ENCODE assay signal across 8 cellular contexts in the genomic region with DNA sequence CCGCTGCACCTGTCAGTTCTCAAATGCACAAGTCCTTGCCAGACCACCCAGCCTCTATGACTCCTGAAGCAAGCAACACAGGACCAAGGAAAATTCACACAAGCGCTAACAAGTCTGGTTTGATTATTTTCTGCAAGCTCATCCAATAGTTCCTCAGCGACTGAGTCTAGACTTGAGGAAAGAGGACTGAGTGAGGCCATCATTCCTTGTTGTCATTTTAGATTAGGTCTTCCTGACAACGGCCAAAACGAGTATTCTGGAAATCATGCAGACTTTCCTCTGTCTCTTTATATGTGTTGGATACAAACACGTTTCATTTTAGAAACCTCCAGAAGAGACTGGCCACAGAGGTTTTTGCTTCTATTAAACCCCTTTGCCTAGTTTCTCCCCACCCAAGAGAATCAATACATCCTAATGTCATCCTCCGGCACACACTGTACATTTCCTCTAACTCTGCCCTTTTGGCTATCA. TPM values are rescaled to one million over a fixed set of nuclear protein-coding genes. Genes with fewer than 3 reads are reported as not detected.
DNase-seq lines count a peak whose midpoint lies in the region; ATAC-seq and TF ChIP-seq lines count a peak whose summit lies in the region.

No MANE protein-coding gene starts in this region.

- no peak overlapping the region for H4K91ac ChIP-seq in neuronal stem cell (ENCODE audit: low read depth, low read length, poor library complexity)

- no peak for ATAC-seq in HG02798 (IDR thresholded peaks at IDR 0.05; ENCODE audit: poor library complexity, unreplicated experiment)

- peaks cover 60% of the 10 kb centered on the region for H3K4me1 Mint-ChIP-seq in activated T-cell treated with anti-CD3 and anti-CD28 coated beads, Interleukin-2, amount 50 U/mL, for 24 hours (ENCODE audit: low read depth)

- peaks cover 12% of the 10 kb centered on the region for H3F3A ChIP-seq in SK-N-SH (replicated peaks; ENCODE audit: insufficient read depth)

- H2BK15ac ChIP-seq in neuronal stem cell (ENCODE audit: low read length): no peak overlapping the region

- H3K9ac ChIP-seq in SK-N-SH: peak overlapping the region; percentile 86
- H3K9ac ChIP-seq in neuronal stem cell (ENCODE audit: low read depth, low read length, poor library complexity): peak overlapping the region; percentile 93

- no peaks in the 10 kb centered on the region for H3K9me2 ChIP-seq in SK-N-SH

- H3K9me3 Mint-ChIP-seq in activated T-cell treated with anti-CD3 and anti-CD28 coated beads, Interleukin-2, amount 50 U/mL, for 24 hours: no peaks in the 10 kb centered on the region

- no peak overlapping the region for H3K18ac ChIP-seq in neuronal stem cell (ENCODE audit: low read length)

- DNase-seq in activated T-cell treated with anti-CD3 and anti-CD28 coated beads, Interleukin-2, amount 50 U/mL, for 24 hours: no peak
- DNase-seq in activated T-cell treated with anti-CD3 and anti-CD28 coated beads, Interleukin-2, amount 50 U/mL, for 1 hour: no peak
- DNase-seq in SK-N-SH (peak; percentile 19), epithelial cell of prostate (ENCODE audit: low read depth, low spot score) (no peak), neuronal stem cell (ENCODE audit: low spot score) (no peak), NCI-H774 (lab: John Stamatoyannopoulos, UW) (no peak), GM19238 (ENCODE audit: insufficient read length, low spot score) (no peak)

- H3K23ac ChIP-seq in neuronal stem cell (ENCODE audit: low read depth, low read length, poor library complexity): no peak overlapping the region

- peak overlapping the region; percentile 89 for H3K4me2 ChIP-seq in SK-N-SH
- H3K4me2 ChIP-seq in neuronal stem cell (ENCODE audit: insufficient read depth, low read length, poor library complexity, severe bottlenecking): peak overlapping the region; percentile 69

- TF ChIP-seq EP300 in SK-N-SH (IDR thresholded peaks at IDR 0.05; ENCODE audit: borderline replicate concordance in 1 of 2, low read depth in 1 of 2, low read length in 1 of 2): no peak

- peaks cover 63% of the 10 kb centered on the region for H4K20me1 ChIP-seq in SK-N-SH (ENCODE audit: insufficient read depth)

- H3K27me3 Mint-ChIP-seq in activated T-cell treated with anti-CD3 and anti-CD28 coated beads, Interleukin-2, amount 50 U/mL, for 24 hours: no peaks in the 10 kb centered on the region

- no peak overlapping the region for H2BK12ac ChIP-seq in neuronal stem cell (ENCODE audit: low read length)

- H2AK5ac ChIP-seq in neuronal stem cell (ENCODE audit: low read depth, low read length): no peak overlapping the region

- no peaks in the 10 kb centered on the region for H3K9me3 ChIP-seq in SK-N-SH
- H3K9me3 ChIP-seq in neuronal stem cell (replicated peaks in 1 of 2; ENCODE audit: control insufficient read depth in 2 of 2, insufficient read depth in 1 of 2, low read depth in 1 of 2, low read length in 2 of 2): no peaks in the 10 kb centered on the region

- no peak for TF ChIP-seq RAD21 in SK-N-SH (IDR thresholded peaks at IDR 0.05; ENCODE audit: low read length)

- H3K36me3 Mint-ChIP-seq in activated T-cell treated with anti-CD3 and anti-CD28 coated beads, Interleukin-2, amount 50 U/mL, for 24 hours (ENCODE audit: low read depth): peaks cover 86% of the 10 kb centered on the region

- H2AFZ ChIP-seq in SK-N-SH (ENCODE audit: low read depth) (peak overlapping the region; percentile 57; the same call in 1 of the 2 replicates), neuronal stem cell (ENCODE audit: low read length) (peak overlapping the region; percentile 85)

- H3K79me2 ChIP-seq in SK-N-SH (ENCODE audit: insufficient read depth): peaks cover 91% of the 10 kb centered on the region

- no peak overlapping the region for H2BK5ac ChIP-seq in neuronal stem cell (ENCODE audit: low read length)

- H3K14ac ChIP-seq in neuronal stem cell (ENCODE audit: low read length): no peak overlapping the region

- H3K27me3 ChIP-seq in SK-N-SH (ENCODE audit: insufficient read depth) (no peaks in the 10 kb centered on the region), neuronal stem cell (ENCODE audit: control insufficient read depth in 3 of 3, insufficient read depth in 3 of 3, low read depth in 1 of 3, low read length in 3 of 3) (no peaks in the 10 kb centered on the region)

- H3K36me3 ChIP-seq in SK-N-SH (replicated peaks in 1 of 2; ENCODE audit: control insufficient read depth in 1 of 2, insufficient read depth in 2 of 2, low read length in 1 of 2) (peaks cover 13 to 20% of the 10 kb centered on the region in 2 experiments), neuronal stem cell (replicated peaks in 1 of 2; ENCODE audit: control insufficient read depth in 2 of 2, insufficient read depth in 2 of 2, low read length in 2 of 2) (peaks cover 4 to 43% of the 10 kb centered on the region in 2 donors)

- no peak overlapping the region for H3K4ac ChIP-seq in neuronal stem cell (ENCODE audit: low read length)

- CTCF ChIA-PET in SK-N-SH (lab: Yijun Ruan, JAX): interaction anchor here (0.9 to 3.7 kb wide), 7 partner anchors 13 to 346 kb away, joined by 3 to 26 read pairs (median 5); no protein-coding TSS in a partner anchor

- H3K4me1 ChIP-seq in SK-N-SH (ENCODE audit: control insufficient read depth in 1 of 2, insufficient read depth in 2 of 2, low read depth in 1 of 2, low read length in 1 of 2): peaks cover 0 to 9% of the 10 kb centered on the region in 2 experiments; a peak in 2 of 4 replicates
- peaks cover 3 to 6% of the 10 kb centered on the region in 2 donors for H3K4me1 ChIP-seq in neuronal stem cell (ENCODE audit: control insufficient read depth in 2 of 2, insufficient read depth in 1 of 2, low read depth in 1 of 2, low read length in 2 of 2)

- WGBS in SK-N-SH (ENCODE audit: low lambda C conversion rate): 1% methylated on average over 7 of the region's 7 CpGs
- WGBS in neuronal stem cell (ENCODE audit: extremely low coverage in 2 of 2, insufficient read length in 2 of 2, insufficient replicate concordance in 1 of 2), 2 donors: no CpG with 5 or more reads among the region's 7 CpGs

- H3K27ac ChIP-seq in SK-N-SH (ENCODE audit: low read depth in 2 of 2, low read length in 1 of 2) (peak overlapping the region; percentile 88 to 100), epithelial cell of prostate (peak overlapping the region; percentile 95), neuronal stem cell (replicated peaks; ENCODE audit: low read length) (peak overlapping the region; percentile 83)

- peak overlapping the region; percentile 98 for H3K4me3 Mint-ChIP-seq in activated T-cell treated with anti-CD3 and anti-CD28 coated beads, Interleukin-2, amount 50 U/mL, for 24 hours

- no peak overlapping the region for H2BK120ac ChIP-seq in neuronal stem cell (ENCODE audit: low read depth, low read length)

- POLR2A ChIA-PET in SK-N-SH (lab: Yijun Ruan, JAX): interaction anchor here (0.8 to 1.8 kb wide), 18 partner anchors 9 to 341 kb away, joined by 3 to 14 read pairs (median 5); a partner anchor contains a TSS

- H3K4me3 ChIP-seq in SK-N-SH (ENCODE audit: low read depth in 2 of 2, low read length in 1 of 2) (peak overlapping the region; percentile 82 to 88), neuronal stem cell (ENCODE audit: low read length in 2 of 2) (peak overlapping the region; percentile 84 to 98)

- H3K79me1 ChIP-seq in neuronal stem cell (ENCODE audit: low read depth, low read length): peaks cover 5% of the 10 kb centered on the region

- TF ChIP-seq CTCF in SK-N-SH (IDR thresholded peaks at IDR 0.05): no peak

- H4K8ac ChIP-seq in neuronal stem cell (ENCODE audit: low read depth, low read length): no peak overlapping the region

- peak overlapping the region; percentile 100 for H3K27ac Mint-ChIP-seq in activated T-cell treated with anti-CD3 and anti-CD28 coated beads, Interleukin-2, amount 50 U/mL, for 24 hours

TF ChIP-seq in SK-N-SH, 30 proteins besides CTCF, POLR2A, EP300 and RAD21 (continues in another document):
- TF ChIP-seq, protein P1, sequence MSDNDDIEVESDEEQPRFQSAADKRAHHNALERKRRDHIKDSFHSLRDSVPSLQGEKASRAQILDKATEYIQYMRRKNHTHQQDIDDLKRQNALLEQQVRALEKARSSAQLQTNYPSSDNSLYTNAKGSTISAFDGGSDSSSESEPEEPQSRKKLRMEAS (IDR thresholded peaks at IDR 0.05; ENCODE audit: low read depth): no peak
- TF ChIP-seq GABPA (IDR thresholded peaks at IDR 0.05; ENCODE audit: low read depth): no peak
- TF ChIP-seq, protein P2, sequence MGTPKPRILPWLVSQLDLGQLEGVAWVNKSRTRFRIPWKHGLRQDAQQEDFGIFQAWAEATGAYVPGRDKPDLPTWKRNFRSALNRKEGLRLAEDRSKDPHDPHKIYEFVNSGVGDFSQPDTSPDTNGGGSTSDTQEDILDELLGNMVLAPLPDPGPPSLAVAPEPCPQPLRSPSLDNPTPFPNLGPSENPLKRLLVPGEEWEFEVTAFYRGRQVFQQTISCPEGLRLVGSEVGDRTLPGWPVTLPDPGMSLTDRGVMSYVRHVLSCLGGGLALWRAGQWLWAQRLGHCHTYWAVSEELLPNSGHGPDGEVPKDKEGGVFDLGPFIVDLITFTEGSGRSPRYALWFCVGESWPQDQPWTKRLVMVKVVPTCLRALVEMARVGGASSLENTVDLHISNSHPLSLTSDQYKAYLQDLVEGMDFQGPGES (IDR thresholded peaks at IDR 0.05; ENCODE audit: low read depth, low read length): no peak
- no peak for TF ChIP-seq CHD2 (IDR thresholded peaks at IDR 0.05; ENCODE audit: low read length, partially characterized antibody)

RNA-seq across cellular contexts. Expression of a gene that starts 0.6 kb away (rescaled TPM):
- 76.6 and 90.7 TPM in 2 replicates for polyA plus RNA-seq in SK-N-SH (2012; rRNA removed)
- 109 and 134 TPM in 2 replicates for polyA plus RNA-seq in SK-N-SH (2012; cell fraction: cytosol; rRNA removed)
- 48.9 and 56.0 TPM in 2 replicates for polyA plus RNA-seq in SK-N-SH (2012; cell fraction: nucleus; rRNA removed)
- polyA plus RNA-seq in neuronal stem cell (2013, experiment 1 of 2): 32.9 TPM
- 32.2 TPM for polyA plus RNA-seq in neuronal stem cell (2013, experiment 2 of 2)

RNA-seq across cellular contexts. Expression of a gene that starts 1.1 kb away (rescaled TPM):
- polyA plus RNA-seq in SK-N-SH (2012; rRNA removed): 115 and 143 TPM in 2 replicates
- 88.6 and 100 TPM in 2 replicates for polyA plus RNA-seq in SK-N-SH (2012; cell fraction: cytosol; rRNA removed)
- 286 and 396 TPM in 2 replicates for polyA plus RNA-seq in SK-N-SH (2012; cell fraction: nucleus; rRNA removed)
- 57.5 TPM for polyA plus RNA-seq in neuronal stem cell (2013, experiment 1 of 2)
- 61.0 TPM for polyA plus RNA-seq in neuronal stem cell (2013, experiment 2 of 2)

RNA-seq across cellular contexts. Expression of a gene that starts 31.2 kb away (rescaled TPM):
- 37.3 and 45.0 TPM in 2 replicates for polyA plus RNA-seq in SK-N-SH (2012; rRNA removed)
- 24.8 and 31.1 TPM in 2 replicates for polyA plus RNA-seq in SK-N-SH (2012; cell fraction: cytosol; rRNA removed)
- 159 and 201 TPM in 2 replicates for polyA plus RNA-seq in SK-N-SH (2012; cell fraction: nucleus; rRNA removed)
- polyA plus RNA-seq in neuronal stem cell (2013, experiment 1 of 2): 31.4 TPM
- 29.7 TPM for polyA plus RNA-seq in neuronal stem cell (2013, experiment 2 of 2)

RNA-seq across cellular contexts. Expression of a gene that starts 54.4 kb away (rescaled TPM):
- polyA plus RNA-seq in SK-N-SH (2012; rRNA removed): 424 and 468 TPM in 2 replicates
- 441 and 497 TPM in 2 replicates for polyA plus RNA-seq in SK-N-SH (2012; cell fraction: cytosol; rRNA removed)
- 369 and 384 TPM in 2 replicates for polyA plus RNA-seq in SK-N-SH (2012; cell fraction: nucleus; rRNA removed)
- polyA plus RNA-seq in neuronal stem cell (2013, experiment 1 of 2): 77.2 TPM
- 75.2 TPM for polyA plus RNA-seq in neuronal stem cell (2013, experiment 2 of 2)

RNA-seq across cellular contexts. Expression of a gene that starts 54.6 kb away (rescaled TPM):
- 148 and 180 TPM in 2 replicates for polyA plus RNA-seq in SK-N-SH (2012; rRNA removed)
- 147 and 150 TPM in 2 replicates for polyA plus RNA-seq in SK-N-SH (2012; cell fraction: cytosol; rRNA removed)
- 242 and 303 TPM in 2 replicates for polyA plus RNA-seq in SK-N-SH (2012; cell fraction: nucleus; rRNA removed)
- polyA plus RNA-seq in neuronal stem cell (2013, experiment 1 of 2): 23.3 TPM
- 22.2 TPM for polyA plus RNA-seq in neuronal stem cell (2013, experiment 2 of 2)
